In the genomic region with DNA sequence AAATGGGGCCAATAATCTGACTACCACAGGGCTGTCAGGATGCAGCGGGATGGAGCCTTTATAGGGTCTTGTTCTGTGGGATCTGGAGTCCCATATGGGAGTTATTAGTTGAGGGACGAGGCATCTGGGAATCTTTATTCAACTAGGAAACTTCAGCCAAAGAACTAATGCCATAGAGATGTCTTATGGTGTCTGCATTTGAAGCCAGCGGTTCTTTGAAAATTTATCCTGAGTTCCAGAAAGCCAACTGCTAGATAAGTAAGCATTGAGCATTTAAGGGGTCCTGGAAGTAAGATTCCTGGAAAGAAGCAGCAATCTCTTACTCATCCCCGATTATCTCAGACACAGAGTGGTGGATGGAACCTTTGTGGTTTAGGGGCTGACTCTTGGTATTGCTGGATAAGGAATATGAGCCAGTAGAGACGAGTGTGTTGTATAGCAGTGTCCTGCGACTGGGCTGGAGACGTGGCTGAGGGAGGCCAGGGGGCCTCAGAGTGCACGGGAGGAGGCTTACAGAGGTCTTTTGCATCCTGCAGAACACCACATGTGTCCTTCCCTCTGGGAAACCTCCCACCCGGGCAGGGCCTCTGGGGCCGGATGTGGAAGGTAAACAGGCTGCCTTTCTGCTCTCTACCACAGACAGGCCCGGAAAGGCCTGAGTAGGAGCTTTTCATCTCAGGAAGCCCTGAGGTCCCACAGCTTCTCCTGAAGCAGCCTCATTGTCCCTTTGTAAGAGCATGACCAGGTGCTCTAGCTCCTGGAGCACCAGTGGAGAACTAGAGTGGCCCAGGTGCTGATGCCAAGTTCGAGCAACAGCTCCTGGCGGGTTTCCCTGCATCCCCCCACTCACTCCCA, we compare ENCODE assay signal across 8 cellular contexts. TPM values are rescaled to one million over a fixed set of nuclear protein-coding genes. Genes with fewer than 3 reads are reported as not detected.
A peak's percentile ranks its signal among the peaks of the same experiment; 100 is the strongest.
DNase-seq lines count a peak whose midpoint lies in the region; ATAC-seq and TF ChIP-seq lines count a peak whose summit lies in the region.

No MANE protein-coding gene starts in this region.

- no peaks in the 10 kb centered on the region for H3K27me3 ChIP-seq in OCI-LY3 (ENCODE audit: low read depth, low read length)

- no peak overlapping the region for H3K4me3 ChIP-seq in OCI-LY3 (ENCODE audit: low read length)

- intact Hi-C loops in dendritic cell treated with granulocyte-macrophage colony-stimulating factor and Interleukin-4, amounts not matched to agents 40 ng/mL and 50 ng/mL, for 4 days (cut with micrococcal nuclease), result no loop called here

- H4K20me1 ChIP-seq in OCI-LY3 (ENCODE audit: insufficient read depth, low read length), result no peaks in the 10 kb centered on the region

- peak overlapping the region; percentile 79 for H3K27ac Mint-ChIP-seq in dendritic cell treated with granulocyte-macrophage colony-stimulating factor and Interleukin-4, amounts not matched to agents 40 ng/mL and 50 ng/mL, for 4 days

- peaks cover 36% of the 10 kb centered on the region for H3K36me3 Mint-ChIP-seq in dendritic cell treated with granulocyte-macrophage colony-stimulating factor and Interleukin-4, amounts not matched to agents 40 ng/mL and 50 ng/mL, for 4 days (ENCODE audit: low read depth)

- H3K27me3 Mint-ChIP-seq in dendritic cell treated with granulocyte-macrophage colony-stimulating factor and Interleukin-4, amounts not matched to agents 40 ng/mL and 50 ng/mL, for 4 days, result no peaks in the 10 kb centered on the region

- no peaks in the 10 kb centered on the region for H3K9me3 Mint-ChIP-seq in dendritic cell treated with granulocyte-macrophage colony-stimulating factor and Interleukin-4, amounts not matched to agents 40 ng/mL and 50 ng/mL, for 4 days

- H2AFZ ChIP-seq in OCI-LY3 (ENCODE audit: low read depth, low read length), result no peak overlapping the region

- peaks cover 87% of the 10 kb centered on the region for H3K4me1 Mint-ChIP-seq in dendritic cell treated with granulocyte-macrophage colony-stimulating factor and Interleukin-4, amounts not matched to agents 40 ng/mL and 50 ng/mL, for 4 days (ENCODE audit: low read depth)

- H3K36me3 ChIP-seq in OCI-LY3 (replicated peaks; ENCODE audit: low read depth, low read length), result peaks cover 21% of the 10 kb centered on the region

- peak; percentile 44 for DNase-seq in AG20443 (ENCODE audit: low spot score)
- peak; percentile 61 for DNase-seq in myocyte (ENCODE audit: low read depth)
- DNase-seq in AG08396 (ENCODE audit: low spot score), result no peak

- peak overlapping the region; percentile 80; the same call in 1 of the 2 replicates for H3K4me2 ChIP-seq in OCI-LY3 (ENCODE audit: low read length)

- no peak for TF ChIP-seq CTCF in OCI-LY3 (IDR thresholded peaks at IDR 0.05; ENCODE audit: low read depth, low read length)

- peak overlapping the region; percentile 86; the same call in 1 of the 2 replicates for H3K27ac ChIP-seq in OCI-LY3 (ENCODE audit: low read length)

- peaks cover 26% of the 10 kb centered on the region for H3K4me1 ChIP-seq in OCI-LY3 (ENCODE audit: low read length)

- H3K9ac ChIP-seq in OCI-LY3 (ENCODE audit: low read length), result no peak overlapping the region; the same call in 1 of the 2 replicates

- ATAC-seq in GM18868 (IDR thresholded peaks at IDR 0.05; ENCODE audit: unreplicated experiment), result no peak
- ATAC-seq in HG03460 (IDR thresholded peaks at IDR 0.05; ENCODE audit: unreplicated experiment), result no peak
- ATAC-seq in GM21381 (IDR thresholded peaks at IDR 0.05; ENCODE audit: unreplicated experiment), result no peak

- peaks cover 90% of the 10 kb centered on the region for H3K79me2 ChIP-seq in OCI-LY3 (ENCODE audit: low read length)

- no peaks in the 10 kb centered on the region for H3K9me3 ChIP-seq in OCI-LY3 (ENCODE audit: insufficient read depth, low read length)

- H3K4me3 Mint-ChIP-seq in dendritic cell treated with granulocyte-macrophage colony-stimulating factor and Interleukin-4, amounts not matched to agents 40 ng/mL and 50 ng/mL, for 4 days, result no peak overlapping the region

RNA-seq across cellular contexts. Expression of a gene that starts 28.8 kb away (rescaled TPM):
- total RNA-seq in myocyte, result 350 and 441 TPM in 2 replicates
- 758 TPM for polyA plus RNA-seq in myocyte (2012)

RNA-seq across cellular contexts. Expression of a gene that starts 57.3 kb away (rescaled TPM):
- total RNA-seq in myocyte, result 228 and 269 TPM in 2 replicates
- polyA plus RNA-seq in myocyte (2012), result 276 TPM

RNA-seq across cellular contexts. Expression of a gene that starts 58.5 kb away (rescaled TPM):
- 0.13 and 0.57 TPM in 2 replicates for total RNA-seq in myocyte
- polyA plus RNA-seq in myocyte (2012), result 1.4 TPM
